1 cellular context compared by ENCODE assay signal in genomic region chr6:137365648-137366047, GRCh38.
A peak's percentile ranks its signal among the peaks of the same experiment; 100 is the strongest.
TF ChIP-seq lines count a peak whose summit lies in the region.

No MANE protein-coding gene starts in this region.

TF ChIP-seq in HepG2, 621 proteins besides CTCF, POLR2A, EP300 and RAD21 (continued from another document):
- no peak for TF ChIP-seq PRDM15 (CRISPR knock-in tag; IDR thresholded peaks at IDR 0.05)
- no peak for TF ChIP-seq ZNF33A (CRISPR knock-in tag; IDR thresholded peaks at IDR 0.05; ENCODE audit: borderline replicate concordance)
- TF ChIP-seq ZBTB33 (CRISPR knock-in tag; IDR thresholded peaks at IDR 0.05), result peak; percentile 20; the same call in 1 of the 2 replicates
- TF ChIP-seq FOXO4 (CRISPR knock-in tag; conservative IDR thresholded peaks at IDR 0.05), result 0 out of 2 replicates have a peak, but pooled peaks have one; percentile 51
- no peak for TF ChIP-seq ZNF609 (CRISPR knock-in tag; IDR thresholded peaks at IDR 0.05; ENCODE audit: borderline replicate concordance)
- TF ChIP-seq TBX2 (CRISPR knock-in tag; IDR thresholded peaks at IDR 0.05; ENCODE audit: borderline replicate concordance), result no peak
- no peak for TF ChIP-seq KLF15 (CRISPR knock-in tag; IDR thresholded peaks at IDR 0.05; ENCODE audit: borderline replicate concordance)
- no peak for TF ChIP-seq ZNF652 (CRISPR knock-in tag; IDR thresholded peaks at IDR 0.05; ENCODE audit: borderline replicate concordance, low read depth)
- TF ChIP-seq THAP7 (CRISPR knock-in tag; IDR thresholded peaks at IDR 0.05), result peak; percentile 36; the same call in 1 of the 2 replicates
- TF ChIP-seq ZMYM4 (CRISPR knock-in tag; IDR thresholded peaks at IDR 0.05), result 0 out of 2 replicates have a peak, but pooled peaks have one; percentile 12
- TF ChIP-seq ZBTB38 (CRISPR knock-in tag; IDR thresholded peaks at IDR 0.05), result 0 out of 2 replicates have a peak, but pooled peaks have one; percentile 53
- TF ChIP-seq USF2 (IDR thresholded peaks at IDR 0.05; ENCODE audit: low read depth, low read length), result no peak
- TF ChIP-seq USF2 (CRISPR knock-in tag; IDR thresholded peaks at IDR 0.05; ENCODE audit: borderline replicate concordance), result no peak
- TF ChIP-seq NFRKB (IDR thresholded peaks at IDR 0.05), result no peak
- TF ChIP-seq FOSL1 (CRISPR knock-in tag; IDR thresholded peaks at IDR 0.05; ENCODE audit: borderline replicate concordance), result no peak
- no peak for TF ChIP-seq ZNF724P (CRISPR knock-in tag; IDR thresholded peaks at IDR 0.05; ENCODE audit: borderline replicate concordance)
- peak; percentile 68 for TF ChIP-seq TEAD3 (CRISPR knock-in tag; optimal IDR thresholded peaks at IDR 0.05; ENCODE audit: borderline replicate concordance)
- 0 out of 2 replicates have a peak, but pooled peaks have one; percentile 19 for TF ChIP-seq PITX1 (CRISPR knock-in tag; IDR thresholded peaks at IDR 0.05)
- TF ChIP-seq ZNF687 (CRISPR knock-in tag; IDR thresholded peaks at IDR 0.05), result 0 out of 2 replicates have a peak, but pooled peaks have one; percentile 12
- TF ChIP-seq NR2F6 (IDR thresholded peaks at IDR 0.05), result peak; percentile 19; the same call in 1 of the 2 replicates
- no peak; the same call in 1 of the 2 replicates for TF ChIP-seq NR2F6 (CRISPR knock-in tag; IDR thresholded peaks at IDR 0.05)
- peak; percentile 74; the same call in 1 of the 2 replicates for TF ChIP-seq ZNF44 (CRISPR knock-in tag; IDR thresholded peaks at IDR 0.05)
- peak; percentile 39; the same call in 1 of the 2 replicates for TF ChIP-seq SOX13 (IDR thresholded peaks at IDR 0.05)
- TF ChIP-seq SOX13 (CRISPR knock-in tag; conservative IDR thresholded peaks at IDR 0.05 in 1 of 2, IDR thresholded peaks at IDR 0.05 in 1 of 2), result peak in 1 of 2 experiments; percentile 81; a peak in 2 of 4 replicates
TF ChIP-seq in HepG2: peak in this region for 12.
